14 cellular contexts compared by ENCODE assay signal in the genomic region with DNA sequence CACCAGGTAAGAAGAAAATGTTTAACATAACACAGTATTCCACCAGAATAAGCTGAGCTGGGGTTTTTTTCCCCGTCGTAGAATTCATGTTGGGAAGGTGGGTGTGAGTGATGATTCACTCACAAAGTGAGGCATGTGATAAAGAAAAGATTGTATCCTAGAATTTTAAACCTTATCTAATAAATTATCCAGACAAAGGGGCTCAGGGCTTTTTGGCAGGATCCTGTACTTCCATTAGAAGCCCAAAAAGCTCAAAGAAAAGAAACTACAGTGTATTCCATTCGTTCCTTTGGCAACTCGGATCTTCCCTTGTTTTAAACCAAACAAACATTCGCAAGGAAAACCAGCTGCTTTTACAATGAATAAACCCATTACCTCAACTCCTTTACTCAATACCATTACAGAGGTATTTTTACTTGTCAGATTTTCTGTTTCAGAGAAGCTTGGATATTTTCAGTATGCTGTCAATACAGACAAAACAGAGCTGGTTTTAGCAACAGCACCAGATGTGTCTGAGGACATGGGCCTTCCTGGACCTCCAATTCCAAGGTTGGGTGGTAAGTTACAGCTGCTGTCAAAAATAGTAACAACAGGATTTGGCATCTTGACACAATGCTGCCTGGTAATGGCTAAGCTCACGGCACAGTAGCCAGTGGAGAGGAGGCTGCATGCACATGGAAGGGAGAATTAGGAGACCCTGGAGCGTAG.
DNase-seq lines count a peak whose midpoint lies in the region; ATAC-seq and TF ChIP-seq lines count a peak whose summit lies in the region.
"Had no signal": no experiment of that assay in that cellular context is flagged by ENCODE, and none has a peak within 500 bp of the region (broad histone marks: within the 10 kb centered on the region; RNA-seq: fewer than 3 reads in every experiment).

No MANE protein-coding gene starts in this region.

- intact Hi-C loops in upper lobe of right lung (cut with DNase I) = no loop called here

- H3K27ac ChIP-seq in fibroblast of lung (ENCODE audit: insufficient read depth, low read length) = peak overlapping the region; percentile 54
- H3K27ac ChIP-seq in parathyroid adenoma = peak overlapping the region; percentile 29
- no peak overlapping the region for H3K27ac ChIP-seq in upper lobe of right lung

- H3K27me3 Mint-ChIP-seq in T-cell = no peaks in the 10 kb centered on the region

- H2AFZ ChIP-seq in fibroblast of lung (ENCODE audit: low read length) (no peak overlapping the region), parathyroid adenoma (no peak overlapping the region)

- H3K9me3 ChIP-seq in fibroblast of lung (ENCODE audit: control insufficient read depth, insufficient read depth, low read depth, low read length) (no peaks in the 10 kb centered on the region), parathyroid adenoma (ENCODE audit: control insufficient read depth, low read length) (no peaks in the 10 kb centered on the region), upper lobe of right lung (no peaks in the 10 kb centered on the region)

- no peaks in the 10 kb centered on the region for H3K27me3 ChIP-seq in fibroblast of lung (ENCODE audit: control insufficient read depth, insufficient read depth, low read length)
- no peaks in the 10 kb centered on the region for H3K27me3 ChIP-seq in parathyroid adenoma (ENCODE audit: control insufficient read depth, insufficient read depth, low read length)
- H3K27me3 ChIP-seq in upper lobe of right lung = no peaks in the 10 kb centered on the region

- H4K20me1 ChIP-seq in fibroblast of lung (ENCODE audit: control insufficient read depth, extremely low read depth, insufficient read depth, low read length) = no peaks in the 10 kb centered on the region

- no peak for TF ChIP-seq CTCF in fibroblast of lung (conservative IDR thresholded peaks at IDR 0.05 in 1 of 2, IDR thresholded peaks at IDR 0.05 in 1 of 2; ENCODE audit: low read depth in 1 of 2, low read length in 2 of 2)
- no peak for TF ChIP-seq CTCF in parathyroid adenoma (IDR thresholded peaks at IDR 0.05)
- no peak for TF ChIP-seq CTCF in upper lobe of right lung (IDR thresholded peaks at IDR 0.05)

- ATAC-seq in GM21619 (IDR thresholded peaks at IDR 0.05; ENCODE audit: unreplicated experiment) (no peak), GM18519 (IDR thresholded peaks at IDR 0.05; ENCODE audit: low FRiP score, unreplicated experiment) (no peak), upper lobe of right lung (no peak), T-cell (replicated peaks in 1 of 4) (no peak)

- H3K36me3 ChIP-seq in fibroblast of lung (ENCODE audit: control insufficient read depth, insufficient read depth, low read length) (no peaks in the 10 kb centered on the region), parathyroid adenoma (ENCODE audit: control insufficient read depth, insufficient read depth, low read length) (no peaks in the 10 kb centered on the region), upper lobe of right lung (no peaks in the 10 kb centered on the region)

- H3K4me3 ChIP-seq in fibroblast of lung (replicated peaks in 1 of 4; ENCODE audit: control extremely low read depth in 1 of 4, insufficient read depth in 1 of 4, low read depth in 3 of 4, low read length in 4 of 4) = no peak overlapping the region
- no peak overlapping the region for H3K4me3 ChIP-seq in parathyroid adenoma (ENCODE audit: low read depth, low read length)
- H3K4me3 ChIP-seq in upper lobe of right lung = no peak overlapping the region

- no peak overlapping the region for H3K4me3 Mint-ChIP-seq in T-cell

- peaks cover 17 to 25% (median 22%) of the 10 kb centered on the region in 3 donors for H3K4me1 Mint-ChIP-seq in T-cell

- CTCF ChIA-PET in T-cell (lab: Charles Lee) = no interaction called here

- H3K79me2 ChIP-seq in fibroblast of lung (ENCODE audit: control insufficient read depth, insufficient read depth, low read length) = no peaks in the 10 kb centered on the region
- no peaks in the 10 kb centered on the region for H3K79me2 ChIP-seq in parathyroid adenoma

- H3K9me3 Mint-ChIP-seq in T-cell = peaks cover 3 to 12% (median 6%) of the 10 kb centered on the region in 3 donors

- POLR2A ChIA-PET in T-cell (lab: Charles Lee) = interaction anchor here in 1 of 2 donors (0.6 kb wide), 1 partner anchor 514 kb away, joined by 3 read pairs; no protein-coding TSS in a partner anchor

- no peak overlapping the region for H3K9ac ChIP-seq in fibroblast of lung (ENCODE audit: insufficient read depth, low read length)
- no peak overlapping the region for H3K9ac ChIP-seq in parathyroid adenoma

- H3K36me3 Mint-ChIP-seq in T-cell = no peaks in the 10 kb centered on the region

- H3K4me2 ChIP-seq in fibroblast of lung (ENCODE audit: extremely low read depth, insufficient read depth, low read length) (peak overlapping the region; percentile 17), parathyroid adenoma (ENCODE audit: low read length) (no peak overlapping the region)

- H3K27ac Mint-ChIP-seq in T-cell = no peak overlapping the region

- peaks cover 38% of the 10 kb centered on the region for H3K4me1 ChIP-seq in fibroblast of lung (ENCODE audit: control insufficient read depth, extremely low read depth, insufficient read depth, low read length)
- no peaks in the 10 kb centered on the region for H3K4me1 ChIP-seq in parathyroid adenoma
- peaks cover 7% of the 10 kb centered on the region for H3K4me1 ChIP-seq in upper lobe of right lung

- peak; percentile 69 for DNase-seq in A172 (ENCODE audit: low spot score)
- DNase-seq in RPMI7951 (ENCODE audit: low read depth) = peak; percentile 58
- peak; percentile 90 to 93 for DNase-seq in fibroblast of lung (ENCODE audit: low read depth in 2 of 2)
- no peak for DNase-seq in upper lobe of right lung
- DNase-seq in T-cell = no peak
- DNase-seq: activated naive CD4-positive, alpha-beta T cell; cortex of kidney; kidney; NCI-H187 treated with DMSO at 0.1 percent for 48 hours; NCI-H774; SIG-M5 had no signal

Comparison
In these comparisons a context has a peak if more than half of its experiments do, and no peak if none do; other contexts are left out.
1. DNase-seq: peak in A172 (single experiment), RPMI7951 (single experiment) and fibroblast of lung (2 of 2); none in upper lobe of right lung (single experiment) and T-cell (0 of 34).